ENCODE assay signal across 8 cellular contexts in the genomic region with DNA sequence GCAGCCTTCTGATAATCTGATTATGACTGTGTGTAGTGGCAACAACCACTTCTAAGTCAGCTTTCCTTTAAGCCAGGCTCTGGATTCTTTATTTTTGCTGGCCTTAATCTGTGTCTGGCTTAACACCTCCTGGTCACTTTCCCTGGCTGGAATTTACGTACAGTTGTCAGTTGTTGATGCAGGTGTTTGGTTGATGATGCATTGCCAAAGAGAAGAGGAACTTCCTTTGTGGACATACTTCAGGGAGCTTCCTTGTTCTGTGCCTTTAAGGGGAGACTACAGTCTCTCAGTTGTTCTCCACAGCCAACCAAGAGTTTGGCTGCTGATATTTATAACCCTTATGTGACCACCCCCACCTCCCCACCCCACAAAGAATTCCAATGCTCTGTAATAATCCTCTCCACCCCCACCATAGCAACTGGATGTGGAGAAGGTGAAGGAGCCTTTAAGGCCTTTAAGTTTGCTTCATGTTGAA.
DNase-seq lines count a peak whose midpoint lies in the region; ATAC-seq, FAIRE-seq and TF ChIP-seq lines count a peak whose summit lies in the region.

No MANE protein-coding gene starts in this region.

- H3K27me3 ChIP-seq in hepatocyte (no peaks in the 10 kb centered on the region), thoracic aorta (replicated peaks; ENCODE audit: insufficient read depth) (no peaks in the 10 kb centered on the region), HAP-1 (ENCODE audit: low read depth) (no peaks in the 10 kb centered on the region)

- WGBS in hepatocyte (ENCODE audit: low lambda C conversion rate, missing lambda C conversion rate), result 43% methylated on average over 1 of the region's 1 CpG

- H3K36me3 ChIP-seq in hepatocyte (replicated peaks; ENCODE audit: insufficient read depth, low read depth), result no peaks in the 10 kb centered on the region
- no peaks in the 10 kb centered on the region for H3K36me3 ChIP-seq in thoracic aorta
- H3K36me3 ChIP-seq in HAP-1 (replicated peaks), result no peaks in the 10 kb centered on the region

- H3K4me2 ChIP-seq in hepatocyte, result no peak overlapping the region

- H2AFZ ChIP-seq in hepatocyte, result no peak overlapping the region

- H3K79me2 ChIP-seq in hepatocyte, result peaks cover 64% of the 10 kb centered on the region

- H3K9me3 ChIP-seq in hepatocyte (ENCODE audit: low read depth) (no peaks in the 10 kb centered on the region), thoracic aorta (no peaks in the 10 kb centered on the region), HAP-1 (no peaks in the 10 kb centered on the region)

- H3K9me2 ChIP-seq in hepatocyte (replicated peaks; ENCODE audit: insufficient read depth), result no peaks in the 10 kb centered on the region

- H3K4me3 ChIP-seq in hepatocyte (no peak overlapping the region), thoracic aorta (peak overlapping the region; percentile 14), HAP-1 (no peak overlapping the region)

- TF ChIP-seq CTCF in VCaP (conservative IDR thresholded peaks at IDR 0.05) (no peak), hepatocyte (IDR thresholded peaks at IDR 0.05; ENCODE audit: poor library complexity) (no peak), thoracic aorta (IDR thresholded peaks at IDR 0.05) (no peak)

- in situ Hi-C loops in HAP-1 (cut with MboI; ENCODE audit: low sequenced_read_pairs), result no loop called here

- ATAC-seq in thoracic aorta (ENCODE audit: insufficient number of reproducible peaks, low FRiP score, low read depth) (peak; percentile 27), HG03571 (IDR thresholded peaks at IDR 0.05; ENCODE audit: unreplicated experiment) (no peak)

- peak overlapping the region; percentile 67 for H3K27ac ChIP-seq in VCaP
- H3K27ac ChIP-seq in hepatocyte, result peak overlapping the region; percentile 26
- peak overlapping the region; percentile 83 to 85 for H3K27ac ChIP-seq in thoracic aorta

- FAIRE-seq in frontal cortex (lab: Jason Lieb, UNC), result no peak

- peaks cover 44% of the 10 kb centered on the region for H3K4me1 ChIP-seq in hepatocyte (ENCODE audit: insufficient read depth)
- peaks cover 74 to 95% of the 10 kb centered on the region in 2 donors for H3K4me1 ChIP-seq in thoracic aorta (ENCODE audit: control insufficient read depth in 1 of 2, low read depth in 2 of 2)
- no peaks in the 10 kb centered on the region for H3K4me1 ChIP-seq in HAP-1

- peaks cover 4% of the 10 kb centered on the region for H4K20me1 ChIP-seq in hepatocyte (ENCODE audit: insufficient read depth, poor library complexity, severe bottlenecking)

- DNase-seq in SIG-M5 treated with dmso at 0.1 percent for 504 hours (lab: John Stamatoyannopoulos, UW; ENCODE audit: unreplicated experiment) (peak; percentile 2), SIG-M5 (lab: John Stamatoyannopoulos, UW) (no peak), hepatocyte (ENCODE audit: low spot score) (peak; percentile 27), thoracic aorta (ENCODE audit: low spot score) (no peak), frontal cortex (ENCODE audit: low spot score in 2 of 2) (no peak), HAP-1 (ENCODE audit: low spot score in 2 of 2) (no peak)

Comparison
In these comparisons a context has a peak if more than half of its experiments do, and no peak if none do; other contexts are left out.
1. DNase-seq: peak in SIG-M5 treated with dmso at 0.1 percent for 504 hours (single experiment) and hepatocyte (single experiment); none in SIG-M5 (single experiment), thoracic aorta (single experiment), frontal cortex (0 of 2) and HAP-1 (0 of 2).
2. H3K27ac ChIP-seq: peak in every context shown above with its lines; median percentile 84 in thoracic aorta; 67 in VCaP; 26 in hepatocyte.